In genomic region chr6:44230034-44230675, GRCh38 we compare ENCODE assay signal across 20 cellular contexts. TPM values are rescaled to one million over a fixed set of nuclear protein-coding genes. Genes with fewer than 3 reads are reported as not detected.
DNase-seq lines count a peak whose midpoint lies in the region; ATAC-seq and TF ChIP-seq lines count a peak whose summit lies in the region.
"Had no signal": no experiment of that assay in that cellular context is flagged by ENCODE, and none has a peak within 500 bp of the region (broad histone marks: within the 10 kb centered on the region; RNA-seq: fewer than 3 reads in every experiment).

No MANE protein-coding gene starts in this region.

- WGBS in heart right ventricle, 2 donors, result 66 to 78% methylated on average over 10 of the region's 10 CpGs
- WGBS in adrenal gland, 4 donors, result 62 to 82% (median 77%) methylated on average over 3 to 10 of the region's 10 CpGs

- no peak for TF ChIP-seq POLR2A in adrenal gland (IDR thresholded peaks at IDR 0.05)

- TF ChIP-seq CTCF in heart right ventricle (IDR thresholded peaks at IDR 0.05), result no peak
- TF ChIP-seq CTCF in adrenal gland (IDR thresholded peaks at IDR 0.05), result no peak

- DNase-seq in heart right ventricle (no peak), left cardiac atrium (no peak), adrenal gland (peak in 1 of 7 donors; percentile 21), NCI-H2107 (lab: John Stamatoyannopoulos, UW) (no peak), NCI-H69 (lab: John Stamatoyannopoulos, UW) (no peak), caudate nucleus (lab: John Stamatoyannopoulos, UW) (no peak)
- no peak for DNase-seq in stimulated activated effector memory CD8-positive, alpha-beta T cell treated with anti-CD3 and anti-CD28 coated beads, Interleukin-12 subunit alpha, Interleukin-12 subunit beta, amount 100 ng/mL, for 72 hours (ENCODE audit: low spot score in 2 of 2)
- DNase-seq: DMS 273 treated with DMSO at 0.1 percent for 48 hours, EL, NCI-H1092, NCI-H187, NCI-H446 treated with DMSO at 0.1 percent for 48 hours, NCI-H774 had no signal

- no peaks in the 10 kb centered on the region for H3K4me1 Mint-ChIP-seq in stimulated activated effector memory CD8-positive, alpha-beta T cell treated with anti-CD3 and anti-CD28 coated beads, Interleukin-12 subunit alpha, Interleukin-12 subunit beta, amount 100 ng/mL, for 72 hours

- peak overlapping the region; percentile 6 for H3K27ac Mint-ChIP-seq in stimulated activated effector memory CD8-positive, alpha-beta T cell treated with anti-CD3 and anti-CD28 coated beads, Interleukin-12 subunit alpha, Interleukin-12 subunit beta, amount 100 ng/mL, for 72 hours

- H3K27ac ChIP-seq in heart right ventricle (peak overlapping the region; percentile 68 to 98 (median 93)), adrenal gland (peak overlapping the region in 4 of 5 donors; percentile 16 to 90 (median 68)), muscle layer of colon (ENCODE audit: low read depth, low read length) (peak overlapping the region; percentile 47), caudate nucleus (ENCODE audit: low read depth, low read length) (no peak overlapping the region)
- H3K27ac ChIP-seq: BLaER1 treated with 17β-estradiol and CSF1 and Interleukin-3, amounts not matched to agents 10 nM and 100 nM; KMS-11 had no signal

- H3K27me3 ChIP-seq in heart right ventricle (no peaks in the 10 kb centered on the region), adrenal gland (no peaks in the 10 kb centered on the region), muscle layer of colon (ENCODE audit: control insufficient read depth in 1 of 2, insufficient read depth in 2 of 2, low read length in 2 of 2) (no peaks in the 10 kb centered on the region)
- H3K27me3 ChIP-seq: BLaER1 treated with 17β-estradiol and CSF1 and Interleukin-3, amounts not matched to agents 10 nM and 100 nM had no signal

- no peak overlapping the region for H3K4me3 Mint-ChIP-seq in stimulated activated effector memory CD8-positive, alpha-beta T cell treated with anti-CD3 and anti-CD28 coated beads, Interleukin-12 subunit alpha, Interleukin-12 subunit beta, amount 100 ng/mL, for 72 hours

- peaks cover 36 to 99% (median 84%) of the 10 kb centered on the region in 9 donors for H3K4me1 ChIP-seq in heart right ventricle
- H3K4me1 ChIP-seq in adrenal gland (replicated peaks in 1 of 2), result peaks cover 61 to 85% of the 10 kb centered on the region in 2 donors
- H3K4me1 ChIP-seq in muscle layer of colon (ENCODE audit: insufficient read depth, low read length), result peaks cover 99% of the 10 kb centered on the region

- intact Hi-C loops in heart right ventricle (cut with DNase I) (loop anchor here in 4 of 10 donors (5.0 to 10.0 kb wide), 3 partner anchors 58 to 135 kb away; no protein-coding TSS in a partner anchor), left cardiac atrium (cut with DNase I) (loop anchor here (10.0 kb wide), 1 partner anchor 125 kb away; no protein-coding TSS in a partner anchor), adrenal gland (cut with DNase I) (loop anchor here (5.0 to 10.0 kb wide), 3 partner anchors 58 to 135 kb away; no protein-coding TSS in a partner anchor)

- no peaks in the 10 kb centered on the region for H3K9me3 ChIP-seq in heart right ventricle
- no peaks in the 10 kb centered on the region for H3K9me3 ChIP-seq in adrenal gland (replicated peaks in 1 of 3)
- no peaks in the 10 kb centered on the region for H3K9me3 ChIP-seq in muscle layer of colon (ENCODE audit: low read length)
- H3K9me3 ChIP-seq: BLaER1 treated with 17β-estradiol and CSF1 and Interleukin-3, amounts not matched to agents 10 nM and 100 nM; HAP-1 had no signal

- no peak for ATAC-seq in heart right ventricle
- ATAC-seq in left cardiac atrium, result no peak
- ATAC-seq in stimulated activated effector memory CD8-positive, alpha-beta T cell treated with anti-CD3 and anti-CD28 coated beads, Interleukin-12 subunit alpha, Interleukin-12 subunit beta, amount 100 ng/mL, for 72 hours, result no peak
- ATAC-seq: Panc1 had no signal

- H3K36me3 Mint-ChIP-seq in stimulated activated effector memory CD8-positive, alpha-beta T cell treated with anti-CD3 and anti-CD28 coated beads, Interleukin-12 subunit alpha, Interleukin-12 subunit beta, amount 100 ng/mL, for 72 hours, result peaks cover 37% of the 10 kb centered on the region

- no peak overlapping the region for H3K9ac ChIP-seq in muscle layer of colon (ENCODE audit: low read length)
- H3K9ac ChIP-seq: KMS-11 had no signal

- H3K36me3 ChIP-seq in heart right ventricle (peaks cover 0 to 53% (median 24%) of the 10 kb centered on the region in 9 donors), adrenal gland (replicated peaks in 1 of 2) (peaks cover 0 to 36% of the 10 kb centered on the region in 2 donors), muscle layer of colon (ENCODE audit: insufficient read depth, low read length) (peaks cover 47% of the 10 kb centered on the region)

- no peaks in the 10 kb centered on the region for H3K9me3 Mint-ChIP-seq in stimulated activated effector memory CD8-positive, alpha-beta T cell treated with anti-CD3 and anti-CD28 coated beads, Interleukin-12 subunit alpha, Interleukin-12 subunit beta, amount 100 ng/mL, for 72 hours

- H3K4me3 ChIP-seq in heart right ventricle (peak overlapping the region in 1 of 10 donors; percentile 1), adrenal gland (no peak overlapping the region), muscle layer of colon (ENCODE audit: low read depth in 1 of 2, low read length in 2 of 2) (no peak overlapping the region)
- H3K4me3 ChIP-seq: BLaER1 treated with 17β-estradiol and CSF1 and Interleukin-3, amounts not matched to agents 10 nM and 100 nM; HAP-1 had no signal

RNA-seq across cellular contexts. Expression of gene SLC29A1, which starts 6.8 kb away (rescaled TPM):
- total RNA-seq in heart right ventricle (100 to 1,000 TPM; 104 to 198 (median 146) TPM), left cardiac atrium (100 to 1,000 TPM; 115 to 130 TPM), adrenal gland (100 to 1,000 TPM; 104 to 356 (median 186) TPM)
- polyA plus RNA-seq in heart right ventricle (10 to 100 TPM; 46.3 to 90.9 TPM), adrenal gland (100 to 1,000 TPM in 2 of 3 donors, 10 to 100 TPM in 1; 51.9 to 113 (median 108) TPM)

RNA-seq across cellular contexts. Expression of gene MYMX, which starts 13.4 kb away (rescaled TPM):
- total RNA-seq in heart right ventricle, result 1 to 10 TPM in 2 of 10 donors, under 1 TPM in 3, not detected in 5; 0.41 to 2.3 (median 0.86) TPM
- under 1 TPM in 1 of 2 donors, not detected in 1; 0.91 TPM for polyA plus RNA-seq in heart right ventricle
- 1 to 10 TPM; 2.4 to 3.8 TPM for total RNA-seq in left cardiac atrium
- under 1 TPM in 1 of 8 donors, not detected in 7; 0.39 TPM for total RNA-seq in adrenal gland
- polyA plus RNA-seq in adrenal gland, result under 1 TPM in 1 of 3 donors, not detected in 2; 0.94 TPM
- total RNA-seq: A172, MCF 10A had no signal

RNA-seq across cellular contexts. Expression of gene HSP90AB1, which starts 16.7 kb away (rescaled TPM):
- 1,000 to 10,000 TPM in 4 of 10 donors, 100 to 1,000 TPM in 6; 675 to 1,053 (median 920) TPM for total RNA-seq in heart right ventricle
- 100 to 1,000 TPM; 235 to 764 TPM for polyA plus RNA-seq in heart right ventricle
- total RNA-seq in left cardiac atrium, result 100 to 1,000 TPM; 657 to 662 TPM
- total RNA-seq in adrenal gland, result 1,000 to 10,000 TPM in 3 of 8 donors, 100 to 1,000 TPM in 5; 692 to 1,293 (median 857) TPM
- 1,000 to 10,000 TPM in 1 of 3 donors, 100 to 1,000 TPM in 2; 275 to 2,249 (median 420) TPM for polyA plus RNA-seq in adrenal gland

RNA-seq across cellular contexts. Expression of gene SLC35B2, which starts 27.2 kb away (rescaled TPM):
- total RNA-seq in heart right ventricle (10 to 100 TPM; 19.4 to 29.8 (median 23.7) TPM), left cardiac atrium (10 to 100 TPM; 23.3 to 29.9 TPM), adrenal gland (10 to 100 TPM; 48.5 to 79.8 (median 63.5) TPM)
- polyA plus RNA-seq in heart right ventricle (10 to 100 TPM in 1 of 2 donors, 1 to 10 TPM in 1; 9.1 to 27.2 TPM), adrenal gland (10 to 100 TPM; 12.7 to 37.5 (median 19.3) TPM)

RNA-seq across cellular contexts. Expression of gene NFKBIE, which starts 35.2 kb away (rescaled TPM):
- total RNA-seq in heart right ventricle (1 to 10 TPM; 1.5 to 8.7 (median 3.4) TPM), left cardiac atrium (1 to 10 TPM; 3.8 to 5.8 TPM), adrenal gland (10 to 100 TPM in 5 of 8 donors, 1 to 10 TPM in 3; 4.8 to 31.2 (median 10.5) TPM)
- polyA plus RNA-seq in heart right ventricle (1 to 10 TPM; 5.7 to 5.9 TPM), adrenal gland (10 to 100 TPM in 2 of 3 donors, 1 to 10 TPM in 1; 5.8 to 17.0 (median 10.5) TPM)
